2 cellular contexts compared by ENCODE assay signal in genomic region chr2:233350708-233351107, GRCh38.
TF ChIP-seq lines count a peak whose summit lies in the region.

No MANE protein-coding gene starts in this region.

TF ChIP-seq in HepG2, 621 proteins besides CTCF, POLR2A, EP300 and RAD21:
- TF ChIP-seq PAF1 (CRISPR knock-in tag; IDR thresholded peaks at IDR 0.05) (no peak), JUN (CRISPR knock-in tag; IDR thresholded peaks at IDR 0.05) (peak; percentile 35; the same call in 1 of the 2 replicates), FOSL1 (CRISPR knock-in tag; IDR thresholded peaks at IDR 0.05; ENCODE audit: borderline replicate concordance) (0 out of 2 replicates have a peak, but pooled peaks have one; percentile 63), TEAD3 (CRISPR knock-in tag; optimal IDR thresholded peaks at IDR 0.05; ENCODE audit: borderline replicate concordance) (peak; percentile 42), TFDP2 (CRISPR knock-in tag; IDR thresholded peaks at IDR 0.05) (no peak), XRCC5 (optimal IDR thresholded peaks at IDR 0.05; ENCODE audit: low read length) (peak; percentile 32), SAP130 (CRISPR knock-in tag; IDR thresholded peaks at IDR 0.05; ENCODE audit: low read depth) (0 out of 2 replicates have a peak, but pooled peaks have one; percentile 29), JUND (CRISPR knock-in tag; IDR thresholded peaks at IDR 0.05) (0 out of 2 replicates have a peak, but pooled peaks have one; percentile 52), FOSL2 (CRISPR knock-in tag; IDR thresholded peaks at IDR 0.05) (peak; percentile 96)
TF ChIP-seq in HepG2: peak in this region for 7.

TF ChIP-seq in GM23338, 12 proteins besides CTCF, POLR2A, EP300 and RAD21:
- TF ChIP-seq JUNB (IDR thresholded peaks at IDR 0.05; ENCODE audit: unreplicated experiment) = no peak
- no peak for TF ChIP-seq STAT1 (IDR thresholded peaks at IDR 0.05; ENCODE audit: unreplicated experiment)
- no peak for TF ChIP-seq EZH2phosphoT487 (IDR thresholded peaks at IDR 0.05; ENCODE audit: unreplicated experiment)
- TF ChIP-seq ZNF114 (CRISPR knock-in tag; IDR thresholded peaks at IDR 0.05) = no peak
- no peak for TF ChIP-seq ETS1 (IDR thresholded peaks at IDR 0.05)
- TF ChIP-seq EZH2 (IDR thresholded peaks at IDR 0.05; ENCODE audit: low read depth, unreplicated experiment) = no peak
- TF ChIP-seq ZNF462 (CRISPR knock-in tag; IDR thresholded peaks at IDR 0.05) = no peak
- no peak for TF ChIP-seq POLR2AphosphoS5 (IDR thresholded peaks at IDR 0.05; ENCODE audit: low read depth)
- TF ChIP-seq CREB1 (CRISPR knock-in tag; IDR thresholded peaks at IDR 0.05; ENCODE audit: low read depth) = no peak
- TF ChIP-seq NANOG (IDR thresholded peaks at IDR 0.05; ENCODE audit: borderline replicate concordance) = no peak
- TF ChIP-seq REST (IDR thresholded peaks at IDR 0.05; ENCODE audit: unreplicated experiment) = no peak
- no peak for TF ChIP-seq ZNF331 (CRISPR knock-in tag; IDR thresholded peaks at IDR 0.05; ENCODE audit: low read depth)
TF ChIP-seq in GM23338: peak in this region for 0.
